Comparison of ENCODE assay signal across 15 cellular contexts in the genomic region with DNA sequence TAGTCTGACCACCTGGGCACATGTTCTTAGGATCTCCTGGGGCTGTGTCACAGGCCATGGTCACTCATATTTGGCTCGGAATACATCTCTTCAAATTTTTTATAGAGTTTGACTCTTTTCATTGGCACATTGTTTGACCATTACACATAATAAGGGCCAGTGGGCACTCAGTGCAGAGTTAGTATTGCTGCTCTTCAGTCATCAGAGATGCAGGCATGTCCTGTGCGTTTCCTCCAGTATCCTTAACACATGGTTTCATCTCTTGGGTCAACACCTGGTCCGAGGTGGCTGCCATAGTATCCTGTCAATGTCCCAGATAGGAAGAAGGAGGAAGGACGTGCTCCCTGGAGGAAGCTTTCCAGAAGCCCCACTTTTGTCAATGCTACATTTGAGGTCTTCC.
DNase-seq lines count a peak whose midpoint lies in the region; ATAC-seq lines count a peak whose summit lies in the region.
"Had no signal": no experiment of that assay in that cellular context is flagged by ENCODE, and none has a peak within 500 bp of the region (broad histone marks: within the 10 kb centered on the region; RNA-seq: fewer than 3 reads in every experiment).

No MANE protein-coding gene starts in this region.

- H3K4me3 Mint-ChIP-seq in activated T-helper 1 cell treated with anti-CD3 and anti-CD28 coated beads, Interleukin-12 subunit alpha, Interleukin-12 subunit beta, Interleukin-2, Interleukin-4 antibody, amounts not matched to agents 30 ng/mL and 10 ng/mL and 1 ng/mL, durations not matched to agents 14 hours and 24 hours and 36 hours = peak overlapping the region; percentile 9
- no peak overlapping the region for H3K4me3 Mint-ChIP-seq in memory B cell
- peak overlapping the region; percentile 21 to 81 for H3K4me3 Mint-ChIP-seq in stimulated activated naive CD8-positive, alpha-beta T cell treated with anti-CD3 and anti-CD28 coated beads, Interleukin-15, amount 100 ng/mL, for 72 hours
- H3K4me3 Mint-ChIP-seq: dendritic cell treated with granulocyte-macrophage colony-stimulating factor and Interleukin-4, amounts not matched to agents 40 ng/mL and 50 ng/mL, for 4 days had no signal

- H3K9me3 Mint-ChIP-seq in activated naive CD4-positive, alpha-beta T cell treated with anti-CD3 and anti-CD28 coated beads, Interleukin-2, amount 50 U/mL, for 72 hours = no peaks in the 10 kb centered on the region
- peaks cover 4% of the 10 kb centered on the region for H3K9me3 Mint-ChIP-seq in activated T-helper 1 cell treated with anti-CD3 and anti-CD28 coated beads, Interleukin-12 subunit alpha, Interleukin-12 subunit beta, Interleukin-2, Interleukin-4 antibody, amounts not matched to agents 30 ng/mL and 10 ng/mL and 1 ng/mL, durations not matched to agents 14 hours and 24 hours and 36 hours
- no peaks in the 10 kb centered on the region for H3K9me3 Mint-ChIP-seq in memory B cell
- no peaks in the 10 kb centered on the region for H3K9me3 Mint-ChIP-seq in stimulated activated naive CD8-positive, alpha-beta T cell treated with anti-CD3 and anti-CD28 coated beads, Interleukin-15, amount 100 ng/mL, for 72 hours
- H3K9me3 Mint-ChIP-seq: dendritic cell treated with granulocyte-macrophage colony-stimulating factor and Interleukin-4, amounts not matched to agents 40 ng/mL and 50 ng/mL, for 4 days had no signal

- no peaks in the 10 kb centered on the region for H3K36me3 Mint-ChIP-seq in activated naive CD4-positive, alpha-beta T cell treated with anti-CD3 and anti-CD28 coated beads, Interleukin-2, amount 50 U/mL, for 72 hours
- no peaks in the 10 kb centered on the region for H3K36me3 Mint-ChIP-seq in activated T-helper 1 cell treated with anti-CD3 and anti-CD28 coated beads, Interleukin-12 subunit alpha, Interleukin-12 subunit beta, Interleukin-2, Interleukin-4 antibody, amounts not matched to agents 30 ng/mL and 10 ng/mL and 1 ng/mL, durations not matched to agents 14 hours and 24 hours and 36 hours (ENCODE audit: low read depth)
- H3K36me3 Mint-ChIP-seq in memory B cell = no peaks in the 10 kb centered on the region

- H3K4me1 Mint-ChIP-seq in activated T-helper 1 cell treated with anti-CD3 and anti-CD28 coated beads, Interleukin-12 subunit alpha, Interleukin-12 subunit beta, Interleukin-2, Interleukin-4 antibody, amounts not matched to agents 30 ng/mL and 10 ng/mL and 1 ng/mL, durations not matched to agents 14 hours and 24 hours and 36 hours (ENCODE audit: low read depth) = peaks cover 70% of the 10 kb centered on the region
- H3K4me1 Mint-ChIP-seq in memory B cell = peaks cover 44% of the 10 kb centered on the region
- H3K4me1 Mint-ChIP-seq in stimulated activated naive CD8-positive, alpha-beta T cell treated with anti-CD3 and anti-CD28 coated beads, Interleukin-15, amount 100 ng/mL, for 72 hours = peaks cover 81% of the 10 kb centered on the region

- intact Hi-C loops in activated T-helper 1 cell treated with anti-CD3 and anti-CD28 coated beads, Interleukin-12 subunit alpha, Interleukin-12 subunit beta, Interleukin-2, Interleukin-4 antibody, amounts not matched to agents 30 ng/mL and 10 ng/mL and 1 ng/mL, durations not matched to agents 14 hours and 24 hours and 36 hours (cut with micrococcal nuclease) = loop anchor here (5.0 kb wide), 3 partner anchors 142 to 448 kb away; a partner anchor contains a TSS

- peak overlapping the region; percentile 88 to 97 for H3K27ac Mint-ChIP-seq in activated naive CD4-positive, alpha-beta T cell treated with anti-CD3 and anti-CD28 coated beads, Interleukin-2, amount 50 U/mL, for 72 hours
- H3K27ac Mint-ChIP-seq in activated T-helper 1 cell treated with anti-CD3 and anti-CD28 coated beads, Interleukin-12 subunit alpha, Interleukin-12 subunit beta, Interleukin-2, Interleukin-4 antibody, amounts not matched to agents 30 ng/mL and 10 ng/mL and 1 ng/mL, durations not matched to agents 14 hours and 24 hours and 36 hours = peak overlapping the region; percentile 98
- H3K27ac Mint-ChIP-seq in memory B cell = peak overlapping the region; percentile 99
- peak overlapping the region in 1 of 2 donors; percentile 75 for H3K27ac Mint-ChIP-seq in stimulated activated naive CD8-positive, alpha-beta T cell treated with anti-CD3 and anti-CD28 coated beads, Interleukin-15, amount 100 ng/mL, for 72 hours
- H3K27ac Mint-ChIP-seq: dendritic cell treated with granulocyte-macrophage colony-stimulating factor and Interleukin-4, amounts not matched to agents 40 ng/mL and 50 ng/mL, for 4 days had no signal

- DNase-seq in activated naive CD4-positive, alpha-beta T cell treated with anti-CD3 and anti-CD28 coated beads, Interleukin-2, amount 50 U/mL, for 72 hours (ENCODE audit: low spot score in 2 of 2) = no peak
- DNase-seq in activated naive CD4-positive, alpha-beta T cell (lab: John Stamatoyannopoulos, UW) = no peak
- DNase-seq in activated T-helper 1 cell treated with anti-CD3 and anti-CD28 coated beads, Interleukin-12 subunit alpha, Interleukin-12 subunit beta, Interleukin-2, Interleukin-4 antibody, amounts not matched to agents 30 ng/mL and 10 ng/mL and 1 ng/mL, durations not matched to agents 14 hours and 24 hours and 36 hours (ENCODE audit: low spot score) = no peak
- DNase-seq in memory B cell (ENCODE audit: low spot score in 2 of 2) = no peak
- no peak for DNase-seq in stimulated activated naive CD8-positive, alpha-beta T cell treated with anti-CD3 and anti-CD28 coated beads, Interleukin-15, amount 100 ng/mL, for 72 hours
- no peak for DNase-seq in AG08395 (ENCODE audit: low spot score)
- DNase-seq in DMS153 (lab: John Stamatoyannopoulos, UW) = no peak
- DNase-seq: DMS 273 treated with DMSO at 0.1 percent for 48 hours; HCEC 1CT; left lung; NCI-H2171; PC-3; stimulated activated CD4-positive, alpha-beta T cell treated with anti-CD3 and anti-CD28 coated beads, Interleukin-2, amount 100 ng/mL, for 48 hours had no signal

- H3K27me3 Mint-ChIP-seq in activated T-helper 1 cell treated with anti-CD3 and anti-CD28 coated beads, Interleukin-12 subunit alpha, Interleukin-12 subunit beta, Interleukin-2, Interleukin-4 antibody, amounts not matched to agents 30 ng/mL and 10 ng/mL and 1 ng/mL, durations not matched to agents 14 hours and 24 hours and 36 hours (ENCODE audit: insufficient read depth) = no peaks in the 10 kb centered on the region
- no peaks in the 10 kb centered on the region for H3K27me3 Mint-ChIP-seq in memory B cell
- H3K27me3 Mint-ChIP-seq in stimulated activated naive CD8-positive, alpha-beta T cell treated with anti-CD3 and anti-CD28 coated beads, Interleukin-15, amount 100 ng/mL, for 72 hours = no peaks in the 10 kb centered on the region

- no peak for ATAC-seq in activated naive CD4-positive, alpha-beta T cell treated with anti-CD3 and anti-CD28 coated beads, Interleukin-2, amount 50 U/mL, for 72 hours
- ATAC-seq in memory B cell (ENCODE audit: low read depth) (no peak), GM21526 (IDR thresholded peaks at IDR 0.05; ENCODE audit: low FRiP score, unreplicated experiment) (no peak)
- no peak for ATAC-seq in stimulated activated naive CD8-positive, alpha-beta T cell treated with anti-CD3 and anti-CD28 coated beads, Interleukin-15, amount 100 ng/mL, for 72 hours
- ATAC-seq: left lung, PC-3 had no signal
